In genomic region chr2:10878268-10878915, GRCh38 we compare ENCODE assay signal across 13 cellular contexts. TPM values are rescaled to one million over a fixed set of nuclear protein-coding genes. Genes with fewer than 3 reads are reported as not detected.
DNase-seq lines count a peak whose midpoint lies in the region; ATAC-seq and TF ChIP-seq lines count a peak whose summit lies in the region.
"Had no signal": no experiment of that assay in that cellular context is flagged by ENCODE, and none has a peak within 500 bp of the region (broad histone marks: within the 10 kb centered on the region; RNA-seq: fewer than 3 reads in every experiment).

No MANE protein-coding gene starts in this region.

- ATAC-seq in memory B cell (ENCODE audit: low read depth), result no peak
- ATAC-seq in GM19452 (IDR thresholded peaks at IDR 0.05; ENCODE audit: unreplicated experiment), result no peak
- no peak for ATAC-seq in activated CD8-positive, alpha-beta T cell treated with anti-CD3 and anti-CD28 coated beads for 36 hours

- H3K9me3 Mint-ChIP-seq in CD14-positive monocyte, result peaks cover 0 to 2% (median 0%) of the 10 kb centered on the region in 7 donors
- H3K9me3 Mint-ChIP-seq in memory B cell, result no peaks in the 10 kb centered on the region
- no peaks in the 10 kb centered on the region for H3K9me3 Mint-ChIP-seq in type B pancreatic cell
- no peaks in the 10 kb centered on the region for H3K9me3 Mint-ChIP-seq in activated CD8-positive, alpha-beta T cell treated with anti-CD3 and anti-CD28 coated beads for 36 hours
- H3K9me3 Mint-ChIP-seq: CD8-positive, alpha-beta memory T cell had no signal

- H3K27me3 Mint-ChIP-seq in CD14-positive monocyte (ENCODE audit: low read depth in 3 of 3) (peaks cover 0 to 17% (median 13%) of the 10 kb centered on the region in 3 donors), memory B cell (peaks cover 15% of the 10 kb centered on the region), type B pancreatic cell (peaks cover 3% of the 10 kb centered on the region)
- peaks cover 11% of the 10 kb centered on the region for H3K27me3 Mint-ChIP-seq in activated CD8-positive, alpha-beta T cell treated with anti-CD3 and anti-CD28 coated beads for 36 hours

- CTCF ChIA-PET in activated CD8-positive, alpha-beta T cell treated with anti-CD3 and anti-CD28 coated beads for 36 hours (lab: Charles Lee), result no interaction called here

- H3K27ac Mint-ChIP-seq in CD14-positive monocyte, result peak overlapping the region in 6 of 7 donors; percentile 14 to 93 (median 72)
- H3K27ac Mint-ChIP-seq in memory B cell, result no peak overlapping the region
- peak overlapping the region; percentile 73 for H3K27ac Mint-ChIP-seq in type B pancreatic cell
- no peak overlapping the region for H3K27ac Mint-ChIP-seq in activated CD8-positive, alpha-beta T cell treated with anti-CD3 and anti-CD28 coated beads for 36 hours

- H3K36me3 Mint-ChIP-seq in CD14-positive monocyte (peaks cover 0 to 3% of the 10 kb centered on the region in 2 donors), memory B cell (no peaks in the 10 kb centered on the region), type B pancreatic cell (no peaks in the 10 kb centered on the region)
- H3K36me3 Mint-ChIP-seq in activated CD8-positive, alpha-beta T cell treated with anti-CD3 and anti-CD28 coated beads for 36 hours (ENCODE audit: low read depth), result no peaks in the 10 kb centered on the region
- H3K36me3 Mint-ChIP-seq: CD8-positive, alpha-beta memory T cell had no signal

- no peak for DNase-seq in CD14-positive monocyte (ENCODE audit: low spot score)
- no peak for DNase-seq in caudate nucleus (lab: John Stamatoyannopoulos, UW)
- DNase-seq in memory B cell (ENCODE audit: low spot score in 2 of 2), result no peak
- peak; percentile 50 for DNase-seq in type B pancreatic cell (ENCODE audit: extremely low spot score, unreplicated experiment)
- DNase-seq in activated CD8-positive, alpha-beta T cell treated with anti-CD3 and anti-CD28 coated beads for 36 hours, result no peak
- DNase-seq: Caco-2; CD8-positive, alpha-beta memory T cell; DND-41; GDM1 had no signal

- peak overlapping the region; percentile 65 for H3K27ac ChIP-seq in caudate nucleus (ENCODE audit: low read depth, low read length)
- H3K27ac ChIP-seq: A549, HL-60 had no signal

- TF ChIP-seq CTCF in CD14-positive monocyte (IDR thresholded peaks at IDR 0.05) (no peak), type B pancreatic cell (conservative IDR thresholded peaks at IDR 0.05) (no peak)
- no peak for TF ChIP-seq CTCF in activated CD8-positive, alpha-beta T cell treated with anti-CD3 and anti-CD28 coated beads for 36 hours (IDR thresholded peaks at IDR 0.05)

- POLR2A ChIA-PET in activated CD8-positive, alpha-beta T cell treated with anti-CD3 and anti-CD28 coated beads for 36 hours (lab: Charles Lee), result no interaction called here

- H3K4me3 Mint-ChIP-seq in CD14-positive monocyte (no peak overlapping the region), memory B cell (peak overlapping the region; percentile 43), type B pancreatic cell (no peak overlapping the region)
- H3K4me3 Mint-ChIP-seq in activated CD8-positive, alpha-beta T cell treated with anti-CD3 and anti-CD28 coated beads for 36 hours, result no peak overlapping the region

- H3K4me1 Mint-ChIP-seq in CD14-positive monocyte (peaks cover 53% of the 10 kb centered on the region), memory B cell (peaks cover 10% of the 10 kb centered on the region), type B pancreatic cell (ENCODE audit: unreplicated experiment) (peaks cover 14% of the 10 kb centered on the region)
- peaks cover 3% of the 10 kb centered on the region for H3K4me1 Mint-ChIP-seq in activated CD8-positive, alpha-beta T cell treated with anti-CD3 and anti-CD28 coated beads for 36 hours (ENCODE audit: low read depth)

- intact Hi-C loops in CD14-positive monocyte (cut with micrococcal nuclease), result no loop called here
- intact Hi-C loops in activated CD8-positive, alpha-beta T cell treated with anti-CD3 and anti-CD28 coated beads for 36 hours (cut with micrococcal nuclease), result no loop called here

RNA-seq across cellular contexts. Expression of gene KCNF1, which starts 33.3 kb away (rescaled TPM):
- polyA plus RNA-seq in CD14-positive monocyte, result not detected
- 3.6 and 3.7 TPM in 2 replicates for total RNA-seq in type B pancreatic cell (ENCODE audit: low replicate concordance)
- total RNA-seq in activated CD8-positive, alpha-beta T cell treated with anti-CD3 and anti-CD28 coated beads for 36 hours, result not detected
- total RNA-seq: CD8-positive, alpha-beta memory T cell had no signal
- polyA plus RNA-seq: BJ; CD8-positive, alpha-beta memory T cell had no signal

Comparison
In these comparisons a context has a peak if more than half of its experiments do, and no peak if none do; other contexts are left out.
1. H3K27ac Mint-ChIP-seq: peak in CD14-positive monocyte (6 of 7) and type B pancreatic cell (single experiment); none in memory B cell (single experiment) and activated CD8-positive, alpha-beta T cell treated with anti-CD3 and anti-CD28 coated beads for 36 hours (single experiment).